In the genomic region with DNA sequence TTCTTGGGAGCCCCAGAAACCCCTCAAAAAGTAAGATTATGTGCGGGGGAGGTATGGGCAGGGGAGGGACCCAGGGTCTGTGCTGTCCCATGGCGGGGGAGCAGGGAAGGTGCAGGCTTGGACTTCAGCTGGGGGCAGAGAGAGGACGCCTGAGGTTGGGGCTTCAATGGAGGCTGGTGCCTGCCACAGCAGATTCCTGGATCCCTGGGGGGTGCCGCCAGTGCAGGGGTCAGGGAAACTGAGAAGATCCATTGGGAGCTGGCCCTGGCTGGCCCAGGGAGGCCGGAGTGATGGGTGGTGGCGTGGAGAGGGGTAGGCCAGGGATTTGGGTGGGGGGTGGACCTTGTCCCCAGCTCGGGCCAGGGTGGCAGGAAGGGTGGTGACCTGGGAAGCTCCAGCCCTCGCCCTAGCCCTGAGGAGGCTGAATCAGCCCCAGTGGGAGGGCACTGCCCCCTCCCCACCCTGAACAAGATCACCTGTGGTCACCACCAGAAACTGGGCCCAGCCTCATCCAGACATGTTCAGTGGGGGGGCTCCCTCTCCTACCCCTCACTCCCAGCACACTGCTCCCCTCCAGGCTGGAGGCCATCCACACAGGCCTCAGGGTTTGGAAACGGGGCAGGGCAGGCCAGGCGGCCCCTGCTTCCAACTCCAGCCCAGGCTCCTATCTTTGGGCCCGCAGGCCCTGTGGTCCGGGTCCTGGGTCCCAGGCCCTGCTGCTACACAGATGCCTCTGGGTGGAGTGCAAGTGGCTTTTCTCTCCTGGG, we compare ENCODE assay signal across 26 cellular contexts. TPM values are rescaled to one million over a fixed set of nuclear protein-coding genes. Genes with fewer than 3 reads are reported as not detected.
"Had no signal": no experiment of that assay in that cellular context is flagged by ENCODE, and none has a peak within 500 bp of the region (broad histone marks: within the 10 kb centered on the region; RNA-seq: fewer than 3 reads in every experiment).

No MANE protein-coding gene starts in this region.

- H3K9me3 Mint-ChIP-seq: activated B cell treated with CpG ODN at 0.5 μM for 24 hours; activated CD4-positive, alpha-beta memory T cell treated with anti-CD3 and anti-CD28 coated beads for 36 hours; activated CD4-positive, alpha-beta T cell treated with anti-CD3 and anti-CD28 coated beads, Interleukin-2, amount 10 ng/mL, durations not matched to agents 7 days and 5 days; activated naive CD4-positive, alpha-beta T cell treated with anti-CD3 and anti-CD28 coated beads, Interleukin-2, amount 10 ng/mL, durations not matched to agents 7 days and 5 days; activated T-helper 17 cell treated with anti-CD3 and anti-CD28 coated beads, Interleukin-2, amount 50 U/mL, for 72 hours; T-helper 1 cell treated with Interleukin-12 subunit alpha and Interleukin-12 subunit beta and Interleukin-4 antibody, amounts not matched to agents 30 μg/mL and 1 μg/mL, for 36 hours had no signal

- H3K27ac ChIP-seq: ascending aorta, body of pancreas, KMS-11, Peyer's patch had no signal

- H3K4me3 Mint-ChIP-seq: activated B cell treated with CpG ODN at 0.5 μM for 24 hours; activated CD4-positive, alpha-beta memory T cell treated with anti-CD3 and anti-CD28 coated beads for 36 hours; activated CD4-positive, alpha-beta T cell treated with anti-CD3 and anti-CD28 coated beads, Interleukin-2, amount 10 ng/mL, durations not matched to agents 7 days and 5 days; activated naive CD4-positive, alpha-beta T cell treated with anti-CD3 and anti-CD28 coated beads, Interleukin-2, amount 10 ng/mL, durations not matched to agents 7 days and 5 days; activated T-helper 17 cell treated with anti-CD3 and anti-CD28 coated beads, Interleukin-2, amount 50 U/mL, for 72 hours; T-helper 1 cell treated with Interleukin-12 subunit alpha and Interleukin-12 subunit beta and Interleukin-4 antibody, amounts not matched to agents 30 μg/mL and 1 μg/mL, for 36 hours had no signal

- ATAC-seq: activated T-helper 17 cell treated with anti-CD3 and anti-CD28 coated beads, Interleukin-2, amount 50 U/mL, for 72 hours; body of pancreas had no signal

- DNase-seq: activated B cell treated with CpG ODN at 0.5 μM for 24 hours; activated CD4-positive, alpha-beta memory T cell treated with anti-CD3 and anti-CD28 coated beads for 36 hours; activated CD4-positive, alpha-beta T cell treated with anti-CD3 and anti-CD28 coated beads for 1 hour; activated CD4-positive, alpha-beta T cell treated with anti-CD3 and anti-CD28 coated beads, Interleukin-2, amount 10 ng/mL, durations not matched to agents 7 days and 5 days; activated CD8-positive, alpha-beta memory T cell treated with anti-CD3 and anti-CD28 coated beads for 24 hours; activated gamma-delta T cell treated with Interleukin-2 at 50 U/mL for 16 hours; activated naive CD4-positive, alpha-beta T cell treated with anti-CD3 and anti-CD28 coated beads, Interleukin-2, amount 10 ng/mL, durations not matched to agents 7 days and 5 days; activated T-cell treated with anti-CD3 and anti-CD28 coated beads, Interleukin-2, amount 50 U/mL, for 48 hours; amniotic stem cell; body of pancreas; central memory CD4-positive, alpha-beta T cell; MV-4-11; NCI-H1092 treated with DMSO at 0.1 percent for 48 hours; NCI-H1417 treated with DMSO at 0.1 percent for 48 hours; NCI-H1694; NCI-H2029 treated with DMSO at 0.1 percent for 48 hours; NCI-H345; NCI-H510A; NCI-H526 treated with DMSO at 0.1 percent for 48 hours; NCI-H82; Peyer's patch; SHP77 treated with DMSO at 0.1 percent for 48 hours had no signal

- H3K36me3 Mint-ChIP-seq: activated CD4-positive, alpha-beta memory T cell treated with anti-CD3 and anti-CD28 coated beads for 36 hours; activated naive CD4-positive, alpha-beta T cell treated with anti-CD3 and anti-CD28 coated beads, Interleukin-2, amount 10 ng/mL, durations not matched to agents 7 days and 5 days had no signal

- H3K27ac Mint-ChIP-seq: activated B cell treated with CpG ODN at 0.5 μM for 24 hours; activated CD4-positive, alpha-beta memory T cell treated with anti-CD3 and anti-CD28 coated beads for 36 hours; activated CD4-positive, alpha-beta T cell treated with anti-CD3 and anti-CD28 coated beads, Interleukin-2, amount 10 ng/mL, durations not matched to agents 7 days and 5 days; activated naive CD4-positive, alpha-beta T cell treated with anti-CD3 and anti-CD28 coated beads, Interleukin-2, amount 10 ng/mL, durations not matched to agents 7 days and 5 days; T-helper 1 cell treated with Interleukin-12 subunit alpha and Interleukin-12 subunit beta and Interleukin-4 antibody, amounts not matched to agents 30 μg/mL and 1 μg/mL, for 36 hours had no signal

RNA-seq across cellular contexts. Expression of a gene that starts 1.4 kb away (rescaled TPM):
- total RNA-seq: ascending aorta, body of pancreas had no signal
